Comparison of ENCODE assay signal across 1 cellular context in genomic region chr1:44485933-44486475, GRCh38.
TF ChIP-seq lines count a peak whose summit lies in the region.

No MANE protein-coding gene starts in this region.

TF ChIP-seq in IMR-90, 13 proteins besides CTCF, POLR2A, EP300 and RAD21 (continued from another document):
- TF ChIP-seq USF2 (IDR thresholded peaks at IDR 0.05; ENCODE audit: low read depth, low read length), result no peak
